In genomic region chr6:111482236-111482958, GRCh38 we compare ENCODE assay signal across 8 cellular contexts. TPM values are rescaled to one million over a fixed set of nuclear protein-coding genes. Genes with fewer than 3 reads are reported as not detected.
DNase-seq lines count a peak whose midpoint lies in the region; ATAC-seq and TF ChIP-seq lines count a peak whose summit lies in the region.

No MANE protein-coding gene starts in this region.

- peak overlapping the region; percentile 99 for H3K27ac ChIP-seq in vagina

- H3K4me1 ChIP-seq in vagina: peaks cover 39% of the 10 kb centered on the region

- H3K27me3 Mint-ChIP-seq in glutamatergic neuron (ENCODE audit: unreplicated experiment): peaks cover 9% of the 10 kb centered on the region

- no peaks in the 10 kb centered on the region for H3K36me3 ChIP-seq in vagina

- H3K36me3 Mint-ChIP-seq in glutamatergic neuron (ENCODE audit: unreplicated experiment): no peaks in the 10 kb centered on the region

- TF ChIP-seq CTCF in glutamatergic neuron (IDR thresholded peaks at IDR 0.05; ENCODE audit: partially characterized antibody, unreplicated experiment): no peak
- TF ChIP-seq CTCF in omental fat pad (IDR thresholded peaks at IDR 0.05): no peak
- no peak for TF ChIP-seq CTCF in vagina (IDR thresholded peaks at IDR 0.05)

- intact Hi-C loops in vagina (cut with DNase I): loop anchor here (2.0 to 10.0 kb wide), 3 partner anchors 82 to 555 kb away; partner anchors contain the start of gene TRAF3IP2

- H3K9me3 Mint-ChIP-seq in glutamatergic neuron (ENCODE audit: unreplicated experiment): peaks cover 13% of the 10 kb centered on the region

- H3K27ac Mint-ChIP-seq in glutamatergic neuron (ENCODE audit: unreplicated experiment): peak overlapping the region; percentile 83

- no peaks in the 10 kb centered on the region for H3K9me3 ChIP-seq in vagina

- peak; percentile 61 for DNase-seq in AG20443 (ENCODE audit: low spot score)
- peak; percentile 51 for DNase-seq in RPMI7951 (ENCODE audit: low read depth)
- peak; percentile 60 for DNase-seq in activated naive CD4-positive, alpha-beta T cell treated with Interleukin-2 at 50 U/mL for 16 hours
- peak; percentile 58 for DNase-seq in glutamatergic neuron
- DNase-seq in omental fat pad (ENCODE audit: low spot score): peak; percentile 34
- no peak for DNase-seq in vagina (ENCODE audit: extremely low spot score in 2 of 2)

- peaks cover 26% of the 10 kb centered on the region for H3K4me1 Mint-ChIP-seq in glutamatergic neuron (ENCODE audit: low read depth, unreplicated experiment)

- peak; percentile 17 for ATAC-seq in HG03196 (IDR thresholded peaks at IDR 0.05; ENCODE audit: unreplicated experiment)
- peak; percentile 34 for ATAC-seq in omental fat pad (ENCODE audit: low FRiP score)

- peak overlapping the region; percentile 94 for H3K4me3 Mint-ChIP-seq in glutamatergic neuron (ENCODE audit: unreplicated experiment)

- no peaks in the 10 kb centered on the region for H3K27me3 ChIP-seq in vagina

- H3K4me3 ChIP-seq in vagina: peak overlapping the region; percentile 84 to 89

- in situ Hi-C loops in GM18951 (cut with MboI; ENCODE audit: low sequenced_read_pairs, unreplicated experiment): no loop called here

- TF ChIP-seq POLR2A in GM18951 (IDR thresholded peaks at IDR 0.05; ENCODE audit: extremely low read depth, insufficient read depth, insufficient read length) (peak; percentile 39), vagina (IDR thresholded peaks at IDR 0.05) (peak in 1 of 2 donors; percentile 21)

RNA-seq across cellular contexts. Expression of gene REV3L, which starts 0.6 kb away (rescaled TPM):
- 18.6 and 22.8 TPM in 2 replicates for total RNA-seq in RPMI7951 (2014; rRNA removed; shearing (Covaris generic))
- total RNA-seq in glutamatergic neuron (ENCODE audit: unreplicated experiment) (33.3 TPM), omental fat pad (100 to 1,000 TPM in 1 of 4 donors, 10 to 100 TPM in 3; 55.5 to 111 (median 63.2) TPM), vagina (33.9 TPM)

Comparison
In these comparisons a context has a peak if more than half of its experiments do, and no peak if none do; other contexts are left out.
1. DNase-seq: peak in AG20443 (single experiment), RPMI7951 (single experiment), activated naive CD4-positive, alpha-beta T cell treated with Interleukin-2 at 50 U/mL for 16 hours (single experiment), glutamatergic neuron (single experiment) and omental fat pad (single experiment); none in vagina (0 of 2).